In the genomic region with DNA sequence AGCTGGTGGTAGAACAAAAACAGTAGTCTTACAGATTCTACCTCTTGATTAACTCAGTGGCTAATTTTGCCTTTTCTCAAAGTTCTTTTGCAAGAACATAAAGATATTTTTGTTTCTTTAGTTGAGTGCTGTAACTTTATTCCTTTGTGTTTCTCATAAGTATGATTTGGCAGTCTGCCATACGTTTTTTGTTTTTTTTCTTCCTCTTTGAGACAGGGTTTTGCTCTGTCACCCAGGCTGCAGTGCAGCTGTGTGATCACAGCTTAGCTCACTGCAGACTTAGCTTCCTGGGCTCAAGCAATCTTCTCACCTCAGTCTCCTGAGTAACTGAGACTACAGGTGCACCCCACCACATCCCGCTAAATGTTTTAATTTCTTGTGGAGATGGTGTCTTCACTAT, we compare ENCODE assay signal across 9 cellular contexts. TPM values are rescaled to one million over a fixed set of nuclear protein-coding genes. Genes with fewer than 3 reads are reported as not detected.
A peak's percentile ranks its signal among the peaks of the same experiment; 100 is the strongest.
DNase-seq lines count a peak whose midpoint lies in the region; ATAC-seq, FAIRE-seq and TF ChIP-seq lines count a peak whose summit lies in the region.
"Had no signal": no experiment of that assay in that cellular context is flagged by ENCODE, and none has a peak within 500 bp of the region (broad histone marks: within the 10 kb centered on the region; RNA-seq: fewer than 3 reads in every experiment).

No MANE protein-coding gene starts in this region.

- H3K4me3 Mint-ChIP-seq in activated CD4-positive, alpha-beta T cell treated with anti-CD3 and anti-CD28 coated beads, Interleukin-2, amount 10 ng/mL, durations not matched to agents 7 days and 5 days = no peak overlapping the region

- POLR2A ChIA-PET in activated CD4-positive, alpha-beta T cell treated with anti-CD3 and anti-CD28 coated beads, Interleukin-2, amount 10 ng/mL, durations not matched to agents 7 days and 5 days (lab: Charles Lee) = no interaction called here

- peak; percentile 70 for ATAC-seq in lower lobe of right lung
- ATAC-seq in stimulated activated naive CD8-positive, alpha-beta T cell treated with anti-CD3 and anti-CD28 coated beads, Interleukin-15, Interleukin-2, amounts not matched to agents 100 U/mL and 50 U/mL, for 24 hours = no peak

- peaks cover 18% of the 10 kb centered on the region for H3K4me1 ChIP-seq in lower lobe of right lung

- no peaks in the 10 kb centered on the region for H3K36me3 Mint-ChIP-seq in activated CD4-positive, alpha-beta T cell treated with anti-CD3 and anti-CD28 coated beads, Interleukin-2, amount 10 ng/mL, durations not matched to agents 7 days and 5 days (ENCODE audit: low read depth)

- H3K27ac Mint-ChIP-seq in activated CD4-positive, alpha-beta T cell treated with anti-CD3 and anti-CD28 coated beads, Interleukin-2, amount 10 ng/mL, durations not matched to agents 7 days and 5 days = no peak overlapping the region

- TF ChIP-seq CTCF in lower lobe of right lung (IDR thresholded peaks at IDR 0.05) = no peak

- no peaks in the 10 kb centered on the region for H3K27me3 ChIP-seq in lower lobe of right lung (ENCODE audit: low read depth)
- H3K27me3 ChIP-seq: upper lobe of left lung had no signal

- CTCF ChIA-PET in activated CD4-positive, alpha-beta T cell treated with anti-CD3 and anti-CD28 coated beads, Interleukin-2, amount 10 ng/mL, durations not matched to agents 7 days and 5 days (lab: Charles Lee) = interaction anchor here (1.0 kb wide), 1 partner anchor 10 kb away, joined by 3 read pairs; no protein-coding TSS in a partner anchor

- H3K9me3 Mint-ChIP-seq in activated CD4-positive, alpha-beta T cell treated with anti-CD3 and anti-CD28 coated beads, Interleukin-2, amount 10 ng/mL, durations not matched to agents 7 days and 5 days = no peaks in the 10 kb centered on the region

- no peaks in the 10 kb centered on the region for H3K9me3 ChIP-seq in lower lobe of right lung
- H3K9me3 ChIP-seq: upper lobe of left lung had no signal

- H3K27ac ChIP-seq in lower lobe of right lung = no peak overlapping the region

- H3K4me3 ChIP-seq in lower lobe of right lung = no peak overlapping the region
- H3K4me3 ChIP-seq: upper lobe of left lung had no signal

- peaks cover 9% of the 10 kb centered on the region for H3K36me3 ChIP-seq in lower lobe of right lung

- H3K27me3 Mint-ChIP-seq in activated CD4-positive, alpha-beta T cell treated with anti-CD3 and anti-CD28 coated beads, Interleukin-2, amount 10 ng/mL, durations not matched to agents 7 days and 5 days = no peaks in the 10 kb centered on the region

- DNase-seq in DMS53 (lab: John Stamatoyannopoulos, UW) = peak; percentile 77
- peak; percentile 46 for DNase-seq in LoVo (ENCODE audit: low spot score)
- peak; percentile 49 for DNase-seq in amniotic epithelial cell (ENCODE audit: low read depth)
- no peak for DNase-seq in lower lobe of right lung
- DNase-seq in urothelium cell line (ENCODE audit: low spot score) = no peak
- no peak for DNase-seq in stimulated activated naive CD8-positive, alpha-beta T cell treated with anti-CD3 and anti-CD28 coated beads, Interleukin-15, Interleukin-2, amounts not matched to agents 100 U/mL and 50 U/mL, for 24 hours
- DNase-seq in activated CD4-positive, alpha-beta T cell treated with anti-CD3 and anti-CD28 coated beads, Interleukin-2, amount 10 ng/mL, durations not matched to agents 7 days and 5 days = no peak
- no peak for DNase-seq in H4 (ENCODE audit: low spot score)
- DNase-seq: upper lobe of left lung had no signal

- peaks cover 4% of the 10 kb centered on the region for H3K4me1 Mint-ChIP-seq in activated CD4-positive, alpha-beta T cell treated with anti-CD3 and anti-CD28 coated beads, Interleukin-2, amount 10 ng/mL, durations not matched to agents 7 days and 5 days

- intact Hi-C loops in lower lobe of right lung (cut with DNase I) = no loop called here

- FAIRE-seq in urothelium cell line (lab: Jason Lieb, UNC) = no peak

RNA-seq across cellular contexts. Expression of a gene that starts 22.4 kb away (rescaled TPM):
- total RNA-seq in lower lobe of right lung = 30.8 TPM
- under 1 TPM; 0.67 to 0.71 TPM for total RNA-seq in activated CD4-positive, alpha-beta T cell treated with anti-CD3 and anti-CD28 coated beads, Interleukin-2, amount 10 ng/mL, durations not matched to agents 7 days and 5 days
- 6.4 and 14.7 TPM in 2 replicates for total RNA-seq in H4 (2014; rRNA removed; shearing (Covaris generic))

Comparison
In these comparisons a context has a peak if more than half of its experiments do, and no peak if none do; other contexts are left out.
1. DNase-seq: peak in DMS53 (single experiment), LoVo (single experiment) and amniotic epithelial cell (single experiment); none in lower lobe of right lung (single experiment), urothelium cell line (single experiment), stimulated activated naive CD8-positive, alpha-beta T cell treated with anti-CD3 and anti-CD28 coated beads, Interleukin-15, Interleukin-2, amounts not matched to agents 100 U/mL and 50 U/mL, for 24 hours (single experiment), activated CD4-positive, alpha-beta T cell treated with anti-CD3 and anti-CD28 coated beads, Interleukin-2, amount 10 ng/mL, durations not matched to agents 7 days and 5 days (single experiment) and H4 (single experiment).